ENCODE assay signal across 8 cellular contexts in the genomic region with DNA sequence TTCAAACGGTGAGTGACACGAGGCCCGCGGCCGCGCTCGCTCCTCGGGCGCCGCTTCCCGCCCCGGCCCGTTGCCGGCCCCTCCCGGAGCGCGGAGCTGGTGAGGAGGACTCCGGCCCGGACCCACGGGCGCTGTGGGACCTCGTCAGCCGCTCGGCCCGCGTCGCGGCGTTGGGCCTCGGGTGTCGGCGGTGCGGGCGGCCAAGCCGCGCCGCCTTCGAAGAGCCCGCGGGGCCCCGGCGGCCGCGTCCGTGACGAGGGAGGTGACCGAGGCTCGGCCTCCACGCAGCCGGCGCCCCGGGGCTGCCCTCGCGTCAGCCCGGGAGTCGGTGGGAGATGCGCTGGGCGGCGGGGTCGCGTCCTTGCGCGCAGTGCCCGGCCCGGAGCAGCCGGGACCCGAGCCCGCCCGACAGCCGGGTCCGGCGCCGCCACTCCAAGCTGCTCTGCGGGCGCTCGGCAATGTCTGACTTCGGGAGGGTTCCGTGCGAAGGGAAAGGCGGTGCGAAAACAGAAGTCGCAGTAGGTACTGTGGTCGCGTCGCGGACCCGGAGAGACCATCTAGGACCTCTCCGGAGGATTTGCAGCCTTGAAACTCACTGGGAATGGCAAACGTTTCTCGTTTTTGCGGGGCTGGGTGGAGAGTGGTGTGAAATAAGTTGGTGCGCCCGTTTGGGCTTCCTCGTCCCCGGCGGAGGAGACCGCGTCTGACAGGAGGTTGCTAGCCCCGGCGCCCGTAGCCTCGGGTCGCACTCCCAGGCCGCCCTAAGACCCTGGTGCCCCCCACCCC. TPM values are rescaled to one million over a fixed set of nuclear protein-coding genes. Genes with fewer than 3 reads are reported as not detected.
DNase-seq lines count a peak whose midpoint lies in the region; ATAC-seq, FAIRE-seq and TF ChIP-seq lines count a peak whose summit lies in the region.

No MANE protein-coding gene starts in this region.

- peak overlapping the region; percentile 98 to 100 for H3K27ac ChIP-seq in A549
- H3K27ac ChIP-seq in VCaP = peak overlapping the region; percentile 98
- H3K27ac ChIP-seq in left lung = peak overlapping the region; percentile 96 to 98

- H3K9me3 Mint-ChIP-seq in central memory CD8-positive, alpha-beta T cell = no peaks in the 10 kb centered on the region

- peak overlapping the region; percentile 92 for H3K27ac Mint-ChIP-seq in central memory CD8-positive, alpha-beta T cell (ENCODE audit: low read depth)

- H3K4me3 ChIP-seq in A549 = peak overlapping the region; percentile 99
- H3K4me3 ChIP-seq in left lung = peak overlapping the region; percentile 85 to 91

- POLR2A ChIA-PET in A549 (lab: Yijun Ruan, JAX) = interaction anchor here (1.1 to 4.4 kb wide), 7 partner anchors 10 to 61 kb away, joined by 3 to 30 read pairs (median 8); no protein-coding TSS in a partner anchor

- no peak for DNase-seq in A549 (ENCODE audit: low read depth in 1 of 2, low spot score in 1 of 2)
- DNase-seq in central memory CD8-positive, alpha-beta T cell (ENCODE audit: low spot score in 2 of 2) = peak; percentile 18 to 40
- DNase-seq in left lung = peak; percentile 51 to 88
- DNase-seq in stimulated activated CD4-positive, alpha-beta T cell treated with anti-CD3 and anti-CD28 coated beads, Interleukin-4, amount 100 ng/mL, for 1 hour = peak; percentile 56
- DNase-seq in AML-193 (lab: John Stamatoyannopoulos, UW) = no peak

- H3K27me3 ChIP-seq in left lung = no peaks in the 10 kb centered on the region

- no peak for TF ChIP-seq EP300 in A549 (IDR thresholded peaks at IDR 0.05)

- intact Hi-C loops in left lung (cut with DNase I) = no loop called here

- peaks cover 35% of the 10 kb centered on the region for H3K4me1 ChIP-seq in A549
- peaks cover 22 to 53% of the 10 kb centered on the region in 2 donors for H3K4me1 ChIP-seq in left lung

- peak overlapping the region; percentile 98 for H3K4me3 Mint-ChIP-seq in central memory CD8-positive, alpha-beta T cell

- ATAC-seq in A549 (peak in 1 of 2 experiments; percentile 14; a peak in 2 of 6 replicates), GM19324 (IDR thresholded peaks at IDR 0.05; ENCODE audit: low FRiP score, unreplicated experiment) (peak; percentile 17), HG03521 (IDR thresholded peaks at IDR 0.05; ENCODE audit: unreplicated experiment) (peak; percentile 11), left lung (peak; percentile 11)
- ATAC-seq in central memory CD8-positive, alpha-beta T cell (replicated peaks; ENCODE audit: extremely low read depth, poor library complexity, severe bottlenecking) = peak; percentile 15

- TF ChIP-seq POLR2A in A549 (IDR thresholded peaks at IDR 0.05; ENCODE audit: low read length) = no peak

- 3% methylated on average over 29 of the region's 104 CpGs for WGBS in A549 (ENCODE audit: missing lambda C conversion rate)

- no peaks in the 10 kb centered on the region for H3K36me3 ChIP-seq in left lung

- CTCF ChIA-PET in A549 (lab: Yijun Ruan, JAX) = interaction anchor here (0.9 to 1.5 kb wide), 6 partner anchors 14 to 102 kb away, joined by 3 to 4 read pairs (median 4); no protein-coding TSS in a partner anchor

- peak overlapping the region; percentile 96 for H3K4me2 ChIP-seq in A549

- H3K36me3 Mint-ChIP-seq in central memory CD8-positive, alpha-beta T cell (ENCODE audit: insufficient read depth) = peaks cover 15% of the 10 kb centered on the region

- no peak; a peak in 1 of 5 replicates for TF ChIP-seq RAD21 in A549 (conservative IDR thresholded peaks at IDR 0.05 in 1 of 2, IDR thresholded peaks at IDR 0.05 in 1 of 2)

- FAIRE-seq in A549 (lab: Jason Lieb, UNC) = no peak

- TF ChIP-seq CTCF in A549 (IDR thresholded peaks at IDR 0.05) (no peak), VCaP (conservative IDR thresholded peaks at IDR 0.05) (no peak), left lung (IDR thresholded peaks at IDR 0.05) (no peak)

- H3K27me3 Mint-ChIP-seq in central memory CD8-positive, alpha-beta T cell = no peaks in the 10 kb centered on the region

- peaks cover 37% of the 10 kb centered on the region for H3K4me1 Mint-ChIP-seq in central memory CD8-positive, alpha-beta T cell

- H3K9me3 ChIP-seq in A549 (no peaks in the 10 kb centered on the region), left lung (no peaks in the 10 kb centered on the region)

TF ChIP-seq in A549, 52 proteins besides CTCF, POLR2A, EP300 and RAD21:
- TF ChIP-seq PHF8 (IDR thresholded peaks at IDR 0.05; ENCODE audit: borderline replicate concordance, low read depth) (0 out of 2 replicates have a peak, but pooled peaks have one; percentile 15), ZFP36 (IDR thresholded peaks at IDR 0.05; ENCODE audit: borderline replicate concordance, partially characterized antibody) (no peak)

RNA-seq across cellular contexts. Expression of a gene that starts 0.8 kb away (rescaled TPM):
- 7.0 and 14.3 TPM in 2 replicates for polyA plus RNA-seq in A549 (2011; rRNA removed)
- 7.2 and 10.8 TPM in 2 replicates for polyA plus RNA-seq in A549 (2012; cell fraction: cytosol; rRNA removed)
- 41.3 and 43.5 TPM in 2 replicates for polyA plus RNA-seq in A549 (2012; cell fraction: nucleus; rRNA removed)
- 12.2 to 21.2 TPM (median 15.5 TPM) in 3 replicates for polyA plus RNA-seq in A549 (2017; fragmentation: RNase III; extraction: RNeasy Plus Mini Kit Qiagen cat#74134 plus additional on column Dnase treatment)
- polyA minus RNA-seq in A549 (2011; rRNA and poly(A)+ RNA removed) = 32.0 and 34.5 TPM in 2 replicates
- total RNA-seq in left lung = 10 to 100 TPM; 37.2 to 54.1 TPM

RNA-seq across cellular contexts. Expression of a gene that starts 40.9 kb away (rescaled TPM):
- polyA plus RNA-seq in A549 (2011; rRNA removed) = 2.0 and 4.1 TPM in 2 replicates
- 1.6 and 2.1 TPM in 2 replicates for polyA plus RNA-seq in A549 (2012; cell fraction: cytosol; rRNA removed)
- polyA plus RNA-seq in A549 (2012; cell fraction: nucleus; rRNA removed) = 0.46 and 0.81 TPM in 2 replicates
- polyA plus RNA-seq in A549 (2017; fragmentation: RNase III; extraction: RNeasy Plus Mini Kit Qiagen cat#74134 plus additional on column Dnase treatment) = 0.64 to 1.2 TPM (median 0.68 TPM) in 3 replicates
- polyA minus RNA-seq in A549 (2011; rRNA and poly(A)+ RNA removed) = 0.37 and 0.54 TPM in 2 replicates
- total RNA-seq in left lung = 1 to 10 TPM; 1.2 TPM

Comparison
In these comparisons a context has a peak if more than half of its experiments do, and no peak if none do; other contexts are left out.
1. DNase-seq: peak in central memory CD8-positive, alpha-beta T cell (2 of 2), left lung (2 of 2) and stimulated activated CD4-positive, alpha-beta T cell treated with anti-CD3 and anti-CD28 coated beads, Interleukin-4, amount 100 ng/mL, for 1 hour (single experiment); none in A549 (0 of 2) and AML-193 (0 of 2).
2. Peak in every context shown above with its lines, with median percentiles within 50 percentile points of each other: H3K27ac ChIP-seq.